Comparison of ENCODE assay signal across 8 cellular contexts in genomic region chr17:28726912-28727726, GRCh38. TPM values are rescaled to one million over a fixed set of nuclear protein-coding genes. Genes with fewer than 3 reads are reported as not detected.
A peak's percentile ranks its signal among the peaks of the same experiment; 100 is the strongest.
DNase-seq lines count a peak whose midpoint lies in the region; ATAC-seq and TF ChIP-seq lines count a peak whose summit lies in the region.

No MANE protein-coding gene starts in this region.

- H3K4me1 Mint-ChIP-seq in T-cell (peaks cover 45 to 61% (median 52%) of the 10 kb centered on the region in 3 donors), progenitor cell of endocrine pancreas (ENCODE audit: low read depth) (peaks cover 31% of the 10 kb centered on the region)

- intact Hi-C loops in left cardiac atrium (cut with DNase I) = loop anchor here in 1 of 2 donors (2.0 to 5.0 kb wide), 2 partner anchors 22 to 220 kb away; no protein-coding TSS in a partner anchor

- CTCF ChIA-PET in T-cell (lab: Charles Lee) = interaction anchor here (0.6 to 4.2 kb wide), 37 partner anchors 8 to 1204 kb away, joined by 3 to 197 read pairs (median 5); partner anchors contain the start of genes FAM222B (in 1 of the 2), PHF12 (in 1 of the 2), RPL23A (in 1 of the 2) and SDF2 (in 1 of the 2)

- peak overlapping the region; percentile 14 for H3K27ac ChIP-seq in urinary bladder (ENCODE audit: low read depth)

- DNase-seq in NCI-H1436 (lab: John Stamatoyannopoulos, UW) (peak; percentile 98), T-cell (peak; percentile 74 to 91 (median 86)), amniotic stem cell (lab: John Stamatoyannopoulos, UW) (peak; percentile 88), left cardiac atrium (peak; percentile 93), progenitor cell of endocrine pancreas (ENCODE audit: low spot score, unreplicated experiment) (peak; percentile 97)

- no peaks in the 10 kb centered on the region for H3K4me1 ChIP-seq in urinary bladder (ENCODE audit: insufficient read depth)

- WGBS in urinary bladder = under 1% methylated on average over 41 of the region's 41 CpGs

- H3K4me3 Mint-ChIP-seq in T-cell (peak overlapping the region; percentile 93 to 100 (median 95)), progenitor cell of endocrine pancreas (ENCODE audit: low read depth) (peak overlapping the region; percentile 89)

- peak overlapping the region; percentile 53 for H3K4me3 ChIP-seq in urinary bladder (ENCODE audit: low read depth, low read length)

- H3K36me3 ChIP-seq in urinary bladder (ENCODE audit: insufficient read depth) = peaks cover 2% of the 10 kb centered on the region

- POLR2A ChIA-PET in T-cell (lab: Charles Lee) = interaction anchor here (0.6 to 1.6 kb wide), 10 partner anchors 16 to 567 kb away, joined by 3 to 9 read pairs (median 4); partner anchors contain the start of genes FAM222B (in 1 of the 2) and NUFIP2 (in 1 of the 2)

- H3K9me3 Mint-ChIP-seq in T-cell (no peaks in the 10 kb centered on the region), progenitor cell of endocrine pancreas (ENCODE audit: low read depth) (no peaks in the 10 kb centered on the region)

- no peaks in the 10 kb centered on the region for H3K27me3 Mint-ChIP-seq in T-cell
- H3K27me3 Mint-ChIP-seq in progenitor cell of endocrine pancreas = no peaks in the 10 kb centered on the region

- ATAC-seq in HG02759 (IDR thresholded peaks at IDR 0.05; ENCODE audit: unreplicated experiment) (peak; percentile 36), T-cell (replicated peaks in 1 of 4) (peak; percentile 37 to 61 (median 53)), left cardiac atrium (peak; percentile 73 to 75)

- H3K36me3 Mint-ChIP-seq in T-cell (peaks cover 15% of the 10 kb centered on the region), progenitor cell of endocrine pancreas (ENCODE audit: insufficient read depth) (peaks cover 14% of the 10 kb centered on the region)

- H3K27ac Mint-ChIP-seq in T-cell = peak overlapping the region; percentile 96 to 99
- H3K27ac Mint-ChIP-seq in progenitor cell of endocrine pancreas = peak overlapping the region; percentile 98

- TF ChIP-seq CTCF in GM12872 (IDR thresholded peaks at IDR 0.05; ENCODE audit: insufficient read depth, low read depth, low read length) = peak; percentile 97
- TF ChIP-seq CTCF in progenitor cell of endocrine pancreas (IDR thresholded peaks at IDR 0.05; ENCODE audit: unreplicated experiment) = peak; percentile 98

RNA-seq across cellular contexts. Expression of gene TLCD1, which starts 1.1 kb away (rescaled TPM):
- total RNA-seq in T-cell (1 to 10 TPM in 4 of 5 donors, not detected in 1; 1.2 to 1.8 (median 1.3) TPM), left cardiac atrium (1 to 10 TPM; 3.5 to 3.7 TPM), progenitor cell of endocrine pancreas (14.0 and 15.5 TPM in 2 replicates), urinary bladder (1.7 TPM)
- polyA plus RNA-seq in urinary bladder = 5.1 TPM

RNA-seq across cellular contexts. Expression of gene NEK8, which starts 1.5 kb away (rescaled TPM):
- total RNA-seq in T-cell = 10 to 100 TPM in 3 of 5 donors, 1 to 10 TPM in 2; 7.7 to 13.6 (median 12.7) TPM
- 1 to 10 TPM in 1 of 2 donors, under 1 TPM in 1; 0.85 to 1.3 TPM for total RNA-seq in left cardiac atrium
- 15.4 and 16.8 TPM in 2 replicates for total RNA-seq in progenitor cell of endocrine pancreas
- total RNA-seq in urinary bladder = 3.2 TPM
- 2.1 TPM for polyA plus RNA-seq in urinary bladder

RNA-seq across cellular contexts. Expression of gene RPL23A, which starts 7.3 kb away (rescaled TPM):
- total RNA-seq in T-cell (1,000 to 10,000 TPM; 2,927 to 3,276 (median 3,036) TPM), left cardiac atrium (100 to 1,000 TPM; 894 to 914 TPM), progenitor cell of endocrine pancreas (1,486 and 1,562 TPM in 2 replicates), urinary bladder (428 TPM)
- 1,648 TPM for polyA plus RNA-seq in urinary bladder

RNA-seq across cellular contexts. Expression of gene RAB34, which starts 9.5 kb away (rescaled TPM):
- total RNA-seq in T-cell (10 to 100 TPM in 3 of 5 donors, 1 to 10 TPM in 2; 7.6 to 82.8 (median 11.0) TPM), left cardiac atrium (10 to 100 TPM; 37.2 to 53.8 TPM), progenitor cell of endocrine pancreas (147 and 150 TPM in 2 replicates), urinary bladder (63.7 TPM)
- polyA plus RNA-seq in urinary bladder = 170 TPM

RNA-seq across cellular contexts. Expression of gene PROCA1, which starts 15.4 kb away (rescaled TPM):
- 10 to 100 TPM in 3 of 5 donors, 1 to 10 TPM in 2; 5.6 to 11.6 (median 10.2) TPM for total RNA-seq in T-cell
- total RNA-seq in left cardiac atrium = 1 to 10 TPM in 1 of 2 donors, under 1 TPM in 1; 0.97 to 1.6 TPM
- total RNA-seq in progenitor cell of endocrine pancreas = 15.2 and 16.3 TPM in 2 replicates
- 1.7 TPM for total RNA-seq in urinary bladder
- 1.8 TPM for polyA plus RNA-seq in urinary bladder

Comparison
In these comparisons a context has a peak if more than half of its experiments do, and no peak if none do; other contexts are left out.
1. Peak in every context shown above with its lines: DNase-seq, ATAC-seq, H3K4me3 ChIP-seq and H3K27ac ChIP-seq.